ENCODE assay signal across 10 cellular contexts in the genomic region with DNA sequence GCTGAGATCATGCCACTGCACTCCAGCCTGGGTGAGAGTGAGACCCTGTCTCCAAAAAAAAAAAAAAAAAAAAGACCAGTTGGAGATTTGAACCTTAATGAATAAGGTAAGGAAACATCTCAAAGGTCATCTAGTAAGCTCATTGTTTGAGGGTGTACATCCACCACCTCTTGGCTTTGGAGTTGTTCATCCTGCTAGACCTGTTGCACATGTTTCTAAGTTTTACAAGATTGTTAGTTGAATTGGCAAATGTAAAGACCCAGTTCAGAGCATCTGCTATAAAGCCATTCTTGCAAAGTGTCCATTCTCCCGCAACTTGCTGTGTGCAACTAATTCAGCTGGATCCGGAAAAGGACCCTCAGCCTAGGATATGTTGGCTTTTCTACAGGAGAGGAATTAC. TPM values are rescaled to one million over a fixed set of nuclear protein-coding genes. Genes with fewer than 3 reads are reported as not detected.
DNase-seq lines count a peak whose midpoint lies in the region; TF ChIP-seq lines count a peak whose summit lies in the region.
"Had no signal": no experiment of that assay in that cellular context is flagged by ENCODE, and none has a peak within 500 bp of the region (broad histone marks: within the 10 kb centered on the region; RNA-seq: fewer than 3 reads in every experiment).

No MANE protein-coding gene starts in this region.

- intact Hi-C loops in cardiac septum (cut with DNase I) = loop anchor here (5.0 kb wide), 2 partner anchors 69 to 309 kb away; partner anchors contain the start of gene GLG1

- DNase-seq in cardiac muscle cell (ENCODE audit: low read depth in 1 of 2, low spot score in 1 of 2) (no peak), cardiac septum (ENCODE audit: low spot score) (no peak), immature natural killer cell (no peak), type B pancreatic cell (ENCODE audit: extremely low spot score, unreplicated experiment) (no peak), NCI-H748 treated with DMSO at 0.1 percent for 48 hours (lab: John Stamatoyannopoulos, UW) (no peak), NCI-H2227 (lab: John Stamatoyannopoulos, UW; ENCODE audit: unreplicated experiment) (no peak), RPMI8226 (no peak)
- DNase-seq in activated naive CD8-positive, alpha-beta T cell treated with anti-CD3 and anti-CD28 coated beads for 36 hours = no peak
- DNase-seq: GOT3 had no signal

- H3K9me3 Mint-ChIP-seq in activated naive CD8-positive, alpha-beta T cell treated with anti-CD3 and anti-CD28 coated beads for 36 hours = no peaks in the 10 kb centered on the region
- no peaks in the 10 kb centered on the region for H3K9me3 Mint-ChIP-seq in immature natural killer cell
- H3K9me3 Mint-ChIP-seq in type B pancreatic cell = no peaks in the 10 kb centered on the region

- no peaks in the 10 kb centered on the region for H3K9me3 ChIP-seq in cardiac muscle cell (ENCODE audit: low read depth)
- H3K9me3 ChIP-seq: neutrophil had no signal

- peaks cover 20% of the 10 kb centered on the region for H3K4me1 Mint-ChIP-seq in activated naive CD8-positive, alpha-beta T cell treated with anti-CD3 and anti-CD28 coated beads for 36 hours
- H3K4me1 Mint-ChIP-seq in immature natural killer cell = peaks cover 40 to 54% of the 10 kb centered on the region in 2 donors
- H3K4me1 Mint-ChIP-seq in type B pancreatic cell (ENCODE audit: unreplicated experiment) = peaks cover 14% of the 10 kb centered on the region

- no peaks in the 10 kb centered on the region for H3K27me3 ChIP-seq in cardiac muscle cell
- H3K27me3 ChIP-seq: neutrophil had no signal

- H3K36me3 ChIP-seq in cardiac muscle cell = peaks cover 40% of the 10 kb centered on the region

- H3K4me3 ChIP-seq in cardiac muscle cell = peak overlapping the region; percentile 75

- no peaks in the 10 kb centered on the region for H3K27me3 Mint-ChIP-seq in activated naive CD8-positive, alpha-beta T cell treated with anti-CD3 and anti-CD28 coated beads for 36 hours
- peaks cover 4 to 11% (median 8%) of the 10 kb centered on the region in 3 donors for H3K27me3 Mint-ChIP-seq in immature natural killer cell (ENCODE audit: low read depth in 3 of 3)
- H3K27me3 Mint-ChIP-seq in type B pancreatic cell = no peaks in the 10 kb centered on the region

- TF ChIP-seq CTCF in cardiac muscle cell (IDR thresholded peaks at IDR 0.05; ENCODE audit: low read depth, low read length) = no peak
- TF ChIP-seq CTCF in type B pancreatic cell (conservative IDR thresholded peaks at IDR 0.05) = no peak

- peaks cover 4% of the 10 kb centered on the region for H3K4me1 ChIP-seq in cardiac muscle cell (ENCODE audit: low read depth)

- H3K4me3 Mint-ChIP-seq in activated naive CD8-positive, alpha-beta T cell treated with anti-CD3 and anti-CD28 coated beads for 36 hours = peak overlapping the region; percentile 88
- H3K4me3 Mint-ChIP-seq in immature natural killer cell (peak overlapping the region; percentile 52 to 95 (median 91)), type B pancreatic cell (peak overlapping the region; percentile 96)

- no peak overlapping the region for H3K27ac ChIP-seq in cardiac muscle cell

- H3K36me3 Mint-ChIP-seq in activated naive CD8-positive, alpha-beta T cell treated with anti-CD3 and anti-CD28 coated beads for 36 hours = peaks cover 32% of the 10 kb centered on the region
- peaks cover 0 to 19% (median 6%) of the 10 kb centered on the region in 3 donors for H3K36me3 Mint-ChIP-seq in immature natural killer cell
- H3K36me3 Mint-ChIP-seq in type B pancreatic cell = peaks cover 17% of the 10 kb centered on the region

- peak overlapping the region; percentile 94 for H3K27ac Mint-ChIP-seq in activated naive CD8-positive, alpha-beta T cell treated with anti-CD3 and anti-CD28 coated beads for 36 hours
- H3K27ac Mint-ChIP-seq in immature natural killer cell (peak overlapping the region in 5 of 6 donors; percentile 39 to 94 (median 70)), type B pancreatic cell (peak overlapping the region; percentile 97)

RNA-seq across cellular contexts. Expression of gene PSMD7, which starts 1.5 kb away (rescaled TPM):
- 69.7 and 108 TPM in 2 replicates for total RNA-seq in cardiac muscle cell
- 154 and 177 TPM in 2 replicates for polyA plus RNA-seq in cardiac muscle cell
- 127 TPM for total RNA-seq in cardiac septum
- 100 to 1,000 TPM; 135 to 145 TPM for total RNA-seq in activated naive CD8-positive, alpha-beta T cell treated with anti-CD3 and anti-CD28 coated beads for 36 hours
- 100 to 1,000 TPM; 106 to 128 (median 124) TPM for polyA plus RNA-seq in immature natural killer cell
- 91.3 and 98.7 TPM in 2 replicates for total RNA-seq in type B pancreatic cell (ENCODE audit: low replicate concordance)
